In genomic region chr20:47360489-47361267, GRCh38 we compare ENCODE assay signal across 8 cellular contexts. TPM values are rescaled to one million over a fixed set of nuclear protein-coding genes. Genes with fewer than 3 reads are reported as not detected.
DNase-seq lines count a peak whose midpoint lies in the region; ATAC-seq and TF ChIP-seq lines count a peak whose summit lies in the region.

No MANE protein-coding gene starts in this region.

- POLR2A ChIA-PET in activated CD4-positive, alpha-beta T cell treated with anti-CD3 and anti-CD28 coated beads for 36 hours (lab: Charles Lee): no interaction called here

- intact Hi-C loops in activated CD4-positive, alpha-beta T cell treated with anti-CD3 and anti-CD28 coated beads for 36 hours (cut with DNase I, micrococcal nuclease): no loop called here
- intact Hi-C loops in adrenal gland (cut with DNase I): loop anchor here in 1 of 2 donors (5.0 kb wide), 1 partner anchor 83 kb away; no protein-coding TSS in a partner anchor
- intact Hi-C loops in heart right ventricle (cut with DNase I): loop anchor here in 6 of 10 donors (1.0 to 5.0 kb wide), 4 partner anchors 41 to 88 kb away; no protein-coding TSS in a partner anchor
- intact Hi-C loops in ovary (cut with DNase I): loop anchor here in 2 of 4 donors (1.0 to 2.0 kb wide), 2 partner anchors 24 to 42 kb away; no protein-coding TSS in a partner anchor

- TF ChIP-seq CTCF in adrenal gland (IDR thresholded peaks at IDR 0.05): peak in 1 of 6 experiments; percentile 9
- TF ChIP-seq CTCF in heart right ventricle (IDR thresholded peaks at IDR 0.05): peak in 1 of 9 donors; percentile 3
- TF ChIP-seq CTCF in ovary (IDR thresholded peaks at IDR 0.05): no peak

- peak; percentile 74 to 96 for TF ChIP-seq POLR2A in adrenal gland (IDR thresholded peaks at IDR 0.05)
- TF ChIP-seq POLR2A in ovary (IDR thresholded peaks at IDR 0.05): peak; percentile 59

- peaks cover 57 to 63% of the 10 kb centered on the region in 2 donors for H3K4me1 ChIP-seq in adrenal gland (replicated peaks in 1 of 2)
- peaks cover 44 to 74% (median 66%) of the 10 kb centered on the region in 9 donors for H3K4me1 ChIP-seq in heart right ventricle
- H3K4me1 ChIP-seq in ovary (ENCODE audit: insufficient read depth): peaks cover 38% of the 10 kb centered on the region

- H3K27ac Mint-ChIP-seq in activated CD4-positive, alpha-beta T cell treated with anti-CD3 and anti-CD28 coated beads for 36 hours: peak overlapping the region; percentile 9

- no peaks in the 10 kb centered on the region for H3K27me3 ChIP-seq in adrenal gland
- H3K27me3 ChIP-seq in heart right ventricle: no peaks in the 10 kb centered on the region
- no peaks in the 10 kb centered on the region for H3K27me3 ChIP-seq in ovary

- H3K27ac ChIP-seq in adrenal gland: peak overlapping the region; percentile 95 to 99 (median 98)
- peak overlapping the region; percentile 97 to 99 (median 98) for H3K27ac ChIP-seq in heart right ventricle
- H3K27ac ChIP-seq in ovary: peak overlapping the region; percentile 83 to 95

- peak; percentile 51 for TF ChIP-seq EP300 in ovary (IDR thresholded peaks at IDR 0.05)

- H3K4me3 ChIP-seq in adrenal gland (peak overlapping the region in 1 of 4 donors; percentile 2), heart right ventricle (peak overlapping the region in 6 of 10 donors; percentile 1 to 36 (median 20)), ovary (no peak overlapping the region)

- H3K9me3 ChIP-seq in adrenal gland (replicated peaks in 1 of 3) (no peaks in the 10 kb centered on the region), heart right ventricle (no peaks in the 10 kb centered on the region), ovary (no peaks in the 10 kb centered on the region)

- CTCF ChIA-PET in activated CD4-positive, alpha-beta T cell treated with anti-CD3 and anti-CD28 coated beads for 36 hours (lab: Charles Lee): interaction anchor here (0.5 to 2.7 kb wide), 6 partner anchors 18 to 1544 kb away, joined by 3 to 22 read pairs (median 4); no protein-coding TSS in a partner anchor

- H3K4me3 Mint-ChIP-seq in activated CD4-positive, alpha-beta T cell treated with anti-CD3 and anti-CD28 coated beads for 36 hours: no peak overlapping the region

- no peak for ATAC-seq in activated CD4-positive, alpha-beta T cell treated with anti-CD3 and anti-CD28 coated beads for 36 hours
- ATAC-seq in heart right ventricle (peak; percentile 57 to 86 (median 72)), HG03469 (IDR thresholded peaks at IDR 0.05; ENCODE audit: unreplicated experiment) (no peak)

- peaks cover 44% of the 10 kb centered on the region for H3K4me1 Mint-ChIP-seq in activated CD4-positive, alpha-beta T cell treated with anti-CD3 and anti-CD28 coated beads for 36 hours

- no peak for DNase-seq in activated CD4-positive, alpha-beta T cell treated with anti-CD3 and anti-CD28 coated beads for 36 hours
- DNase-seq in activated CD4-positive, alpha-beta T cell treated with anti-CD3 and anti-CD28 coated beads, Interleukin-2, amount 50 U/mL, for 4 hours: no peak
- DNase-seq in NCI-H2196 (lab: John Stamatoyannopoulos, UW; ENCODE audit: unreplicated experiment) (peak; percentile 89), adrenal gland (peak; percentile 88 to 98 (median 95)), heart right ventricle (peak; percentile 91), ovary (peak; percentile 86 to 91 (median 91)), RKO (ENCODE audit: low spot score) (no peak)

- WGBS in adrenal gland, 4 donors: 7 to 13% (median 11%) methylated on average over 22 to 25 of the region's 25 CpGs
- WGBS in heart right ventricle, 2 donors: 10 to 13% methylated on average over 25 of the region's 25 CpGs
- 5 to 8% (median 6%) methylated on average over 25 of the region's 25 CpGs for WGBS in ovary, 3 donors

- H3K27me3 Mint-ChIP-seq in activated CD4-positive, alpha-beta T cell treated with anti-CD3 and anti-CD28 coated beads for 36 hours: no peaks in the 10 kb centered on the region

- H3K36me3 Mint-ChIP-seq in activated CD4-positive, alpha-beta T cell treated with anti-CD3 and anti-CD28 coated beads for 36 hours (ENCODE audit: low read depth): no peaks in the 10 kb centered on the region

- H3K36me3 ChIP-seq in adrenal gland (replicated peaks in 1 of 2) (no peaks in the 10 kb centered on the region), heart right ventricle (no peaks in the 10 kb centered on the region), ovary (no peaks in the 10 kb centered on the region)

- H3K9me3 Mint-ChIP-seq in activated CD4-positive, alpha-beta T cell treated with anti-CD3 and anti-CD28 coated beads for 36 hours (ENCODE audit: low read depth): no peaks in the 10 kb centered on the region

RNA-seq across cellular contexts. Expression of gene ZMYND8, which starts 4.2 kb away (rescaled TPM):
- total RNA-seq in activated CD4-positive, alpha-beta T cell treated with anti-CD3 and anti-CD28 coated beads for 36 hours: 10 to 100 TPM; 33.7 to 50.3 TPM
- total RNA-seq in adrenal gland (100 to 1,000 TPM in 2 of 8 donors, 10 to 100 TPM in 6; 58.4 to 116 (median 70.5) TPM), heart right ventricle (10 to 100 TPM; 22.0 to 39.0 (median 29.0) TPM), ovary (10 to 100 TPM; 20.3 to 40.7 (median 31.2) TPM)
- polyA plus RNA-seq in adrenal gland (10 to 100 TPM; 37.0 to 83.9 (median 64.1) TPM), heart right ventricle (10 to 100 TPM in 1 of 2 donors, 1 to 10 TPM in 1; 6.4 to 22.5 TPM), ovary (10 to 100 TPM in 1 of 2 donors, 1 to 10 TPM in 1; 8.3 to 23.5 TPM)

Comparison
In these comparisons a context has a peak if more than half of its experiments do, and no peak if none do; other contexts are left out.
1. ATAC-seq: peak in heart right ventricle (8 of 8); none in activated CD4-positive, alpha-beta T cell treated with anti-CD3 and anti-CD28 coated beads for 36 hours (single experiment) and HG03469 (single experiment).
2. DNase-seq: peak in NCI-H2196 (single experiment), adrenal gland (7 of 7), heart right ventricle (2 of 2) and ovary (5 of 5); none in activated CD4-positive, alpha-beta T cell treated with anti-CD3 and anti-CD28 coated beads for 36 hours (single experiment), activated CD4-positive, alpha-beta T cell treated with anti-CD3 and anti-CD28 coated beads, Interleukin-2, amount 50 U/mL, for 4 hours (0 of 2) and RKO (single experiment).
3. intact Hi-C loops: an anchor here in heart right ventricle (1.0 to 5.0 kb wide); none called in activated CD4-positive, alpha-beta T cell treated with anti-CD3 and anti-CD28 coated beads for 36 hours.
4. Peak in every context shown above with its lines, with median percentiles within 50 percentile points of each other: H3K27ac ChIP-seq.